In the genomic region with DNA sequence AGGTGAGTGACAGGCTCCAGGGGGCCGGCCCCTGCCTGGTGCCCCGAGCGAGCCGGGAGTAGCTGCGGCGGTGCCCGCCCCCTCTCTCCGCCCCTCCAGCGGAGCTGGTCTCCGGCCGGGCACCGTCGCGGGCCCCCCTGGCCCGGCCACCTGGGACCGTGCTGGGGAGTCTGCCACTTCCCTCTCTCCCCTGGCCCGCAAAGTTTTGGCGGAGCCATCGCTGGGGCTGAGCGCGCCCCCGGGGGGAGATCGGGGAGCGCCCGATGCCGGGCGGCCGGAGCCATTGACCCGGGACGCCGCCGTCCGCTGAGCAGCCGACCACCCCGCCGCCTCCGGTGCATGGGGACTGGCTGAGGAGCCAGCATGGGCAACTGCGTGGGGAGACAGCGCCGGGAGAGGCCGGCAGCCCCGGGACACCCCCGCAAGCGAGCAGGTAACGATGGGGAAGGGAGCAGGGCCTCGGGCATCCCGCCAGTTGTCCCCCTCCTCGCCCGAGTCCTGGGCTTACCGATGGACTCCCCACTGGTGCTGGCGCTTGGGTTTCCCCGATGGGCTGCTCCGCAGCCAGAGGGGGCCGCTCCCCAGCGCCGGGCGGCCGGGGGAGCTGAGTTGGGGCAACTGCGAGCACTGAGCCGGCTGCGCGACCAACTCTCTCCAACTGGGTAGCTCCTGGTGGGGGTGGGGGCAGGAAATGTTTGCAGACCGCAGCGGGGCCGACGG, we compare ENCODE assay signal across 8 cellular contexts. TPM values are rescaled to one million over a fixed set of nuclear protein-coding genes. Genes with fewer than 3 reads are reported as not detected.
A peak's percentile ranks its signal among the peaks of the same experiment; 100 is the strongest.
DNase-seq lines count a peak whose midpoint lies in the region; TF ChIP-seq lines count a peak whose summit lies in the region.

A gene with protein sequence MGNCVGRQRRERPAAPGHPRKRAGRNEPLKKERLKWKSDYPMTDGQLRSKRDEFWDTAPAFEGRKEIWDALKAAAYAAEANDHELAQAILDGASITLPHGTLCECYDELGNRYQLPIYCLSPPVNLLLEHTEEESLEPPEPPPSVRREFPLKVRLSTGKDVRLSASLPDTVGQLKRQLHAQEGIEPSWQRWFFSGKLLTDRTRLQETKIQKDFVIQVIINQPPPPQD (plus strand): TSS at position 84 of the 720 bp plus-strand sequence. CDS start 280 bp downstream, at position 364.

- peak within 1 kb of the TSS; percentile 90 for H3K4me2 ChIP-seq in OCI-LY3 (ENCODE audit: low read length)

- peaks cover 10% of the 10 kb centered on the region; the same call in 1 of the 2 replicates for H4K20me1 ChIP-seq in OCI-LY3 (ENCODE audit: insufficient read depth, low read length)

- H3K4me1 ChIP-seq in OCI-LY3 (ENCODE audit: low read length), result peaks cover 5% of the 10 kb centered on the region; the same call in 1 of the 2 replicates
- H3K4me1 ChIP-seq in neutrophil (ENCODE audit: control insufficient read depth in 1 of 2, insufficient read depth in 1 of 2, low read depth in 1 of 2, low read length in 1 of 2), result peaks cover 54 to 57% of the 10 kb centered on the region in 2 experiments
- no peaks in the 10 kb centered on the region for H3K4me1 ChIP-seq in urinary bladder (ENCODE audit: insufficient read depth)

- H3K36me3 ChIP-seq in H7 (replicated peaks; ENCODE audit: control insufficient read depth, insufficient read depth, low read length), result no peaks in the 10 kb centered on the region
- no peaks in the 10 kb centered on the region for H3K36me3 ChIP-seq in OCI-LY3 (replicated peaks; ENCODE audit: low read depth, low read length)
- H3K36me3 ChIP-seq in neutrophil, result no peaks in the 10 kb centered on the region
- H3K36me3 ChIP-seq in urinary bladder (ENCODE audit: insufficient read depth), result no peaks in the 10 kb centered on the region

- peaks cover 9% of the 10 kb centered on the region for H3K27me3 ChIP-seq in H7 (ENCODE audit: control insufficient read depth, insufficient read depth, low read length)
- H3K27me3 ChIP-seq in OCI-LY3 (ENCODE audit: low read depth, low read length), result no peaks in the 10 kb centered on the region
- no peaks in the 10 kb centered on the region for H3K27me3 ChIP-seq in neutrophil

- H3K79me2 ChIP-seq in OCI-LY3 (ENCODE audit: low read length), result peaks cover 42% of the 10 kb centered on the region

- H3K9me3 ChIP-seq in OCI-LY3 (ENCODE audit: insufficient read depth, low read length) (no peaks in the 10 kb centered on the region), neutrophil (no peaks in the 10 kb centered on the region)

- H3K27ac ChIP-seq in OCI-LY3 (ENCODE audit: low read length) (peak within 1 kb of the TSS; percentile 78), neutrophil (peak within 1 kb of the TSS; percentile 97), urinary bladder (ENCODE audit: low read depth) (peak within 1 kb of the TSS; percentile 93)

- H3K4me3 Mint-ChIP-seq in CD14-positive monocyte, result peak within 1 kb of the TSS; percentile 92 to 97

- peak within 1 kb of the TSS; percentile 87 for H2AFZ ChIP-seq in OCI-LY3 (ENCODE audit: low read depth, low read length)

- H3K4me1 Mint-ChIP-seq in CD14-positive monocyte, result peaks cover 59% of the 10 kb centered on the region

- peaks cover 0 to 2% (median 0%) of the 10 kb centered on the region in 7 donors for H3K9me3 Mint-ChIP-seq in CD14-positive monocyte

- no peak for DNase-seq in CD14-positive monocyte (ENCODE audit: low spot score)
- peak; percentile 87 for DNase-seq in H7
- DNase-seq in activated naive CD4-positive, alpha-beta T cell (lab: John Stamatoyannopoulos, UW), result peak; percentile 22 to 41 (median 30)
- peak; percentile 40 for DNase-seq in germinal center (ENCODE audit: low spot score)
- DNase-seq in amniotic stem cell (lab: John Stamatoyannopoulos, UW), result no peak

- peak within 1 kb of the TSS; percentile 88 for H3K4me3 ChIP-seq in H7 (ENCODE audit: insufficient read depth, low read depth, low read length)
- H3K4me3 ChIP-seq in OCI-LY3 (ENCODE audit: low read length), result peak within 1 kb of the TSS; percentile 99
- peak within 1 kb of the TSS; percentile 94 to 97 for H3K4me3 ChIP-seq in neutrophil (ENCODE audit: low read depth in 1 of 2, low read length in 1 of 2)
- peak within 1 kb of the TSS; percentile 83 for H3K4me3 ChIP-seq in urinary bladder (ENCODE audit: low read depth, low read length)

- TF ChIP-seq CTCF in CD14-positive monocyte (IDR thresholded peaks at IDR 0.05), result no peak
- TF ChIP-seq CTCF in OCI-LY3 (IDR thresholded peaks at IDR 0.05; ENCODE audit: low read depth, low read length), result no peak
- no peak for TF ChIP-seq CTCF in neutrophil (IDR thresholded peaks at IDR 0.05)

- H3K27ac Mint-ChIP-seq in CD14-positive monocyte, result peak within 1 kb of the TSS; percentile 88 to 96 (median 94)

- peaks cover 10 to 13% of the 10 kb centered on the region in 2 donors for H3K36me3 Mint-ChIP-seq in CD14-positive monocyte

- WGBS in urinary bladder, result under 1% methylated on average over 66 of the region's 66 CpGs

- peaks cover 0 to 2% (median 0%) of the 10 kb centered on the region in 3 donors for H3K27me3 Mint-ChIP-seq in CD14-positive monocyte (ENCODE audit: low read depth in 3 of 3)

- intact Hi-C loops in CD14-positive monocyte (cut with micrococcal nuclease), result loop anchor here (5.0 to 10.0 kb wide), 6 partner anchors 52 to 164 kb away; a partner anchor contains a TSS

- H3K9ac ChIP-seq in OCI-LY3 (ENCODE audit: low read length), result peak within 1 kb of the TSS; percentile 93

RNA-seq across cellular contexts. Expression of the gene that starts here (rescaled TPM):
- polyA plus RNA-seq in CD14-positive monocyte, result 10 to 100 TPM; 17.2 to 20.0 TPM
- 30.2 and 33.4 TPM in 2 replicates for total RNA-seq in H7 (2014; rRNA removed; shearing (Covaris generic))
- total RNA-seq in urinary bladder, result 3.5 TPM
- polyA plus RNA-seq in urinary bladder, result 23.6 TPM

Comparison
In these comparisons a context has a peak if more than half of its experiments do, and no peak if none do; other contexts are left out.
1. DNase-seq: peak in H7 (single experiment), activated naive CD4-positive, alpha-beta T cell (4 of 4) and germinal center (single experiment); none in CD14-positive monocyte (single experiment) and amniotic stem cell (single experiment).
2. Peak in every context shown above with its lines, with median percentiles within 50 percentile points of each other: H3K4me3 ChIP-seq and H3K27ac ChIP-seq.